9 cellular contexts compared by ENCODE assay signal in the genomic region with DNA sequence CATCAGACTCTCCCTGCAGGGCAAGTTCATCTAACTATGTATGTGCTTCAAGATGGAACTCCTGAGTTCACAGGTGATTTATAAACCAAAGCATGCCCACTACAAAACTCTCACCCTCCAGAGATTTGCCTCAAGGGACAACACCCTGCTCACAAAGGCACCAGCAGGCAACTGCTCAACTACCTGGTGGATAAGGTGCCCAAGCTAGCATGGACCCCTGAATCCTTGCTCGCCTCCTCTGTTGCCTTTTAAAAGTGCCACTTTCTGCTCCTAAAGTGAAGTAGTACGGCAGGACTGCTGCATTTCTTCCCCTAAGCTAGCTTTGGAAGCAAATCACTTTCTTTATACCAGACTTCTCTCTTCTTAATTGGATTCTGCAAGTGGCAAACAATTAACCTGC. TPM values are rescaled to one million over a fixed set of nuclear protein-coding genes. Genes with fewer than 3 reads are reported as not detected.
"Had no signal": no experiment of that assay in that cellular context is flagged by ENCODE, and none has a peak within 500 bp of the region (broad histone marks: within the 10 kb centered on the region; RNA-seq: fewer than 3 reads in every experiment).

No MANE protein-coding gene starts in this region.

- H3K4me3 ChIP-seq: GM23248, K562 had no signal

- H3K27ac Mint-ChIP-seq: HFFc6 had no signal

- H3K9ac ChIP-seq: GM23248 had no signal

- ATAC-seq: HCT116, K562 had no signal

- H3K4me3 Mint-ChIP-seq: H9, HFFc6 had no signal

- H2AFZ ChIP-seq: GM23248 had no signal

- DNase-seq: GM23248, H9, HFFc6, IMR-90 had no signal

- H3K27ac ChIP-seq: GM23248, HL-60 had no signal

RNA-seq across cellular contexts. Expression of a gene that starts 1.2 kb away (rescaled TPM):
- total RNA-seq: GM23248, HFFc6, HT1080, IMR-90 had no signal
- polyA plus RNA-seq: GM23248, H1, IMR-90 had no signal

RNA-seq across cellular contexts. Expression of a gene that starts 39.2 kb away (rescaled TPM):
- total RNA-seq: GM23248, H1, H9, HFFc6, HT1080, IMR-90 had no signal
- polyA plus RNA-seq: H1, IMR-90, K562 had no signal
